25 cellular contexts compared by ENCODE assay signal in the genomic region with DNA sequence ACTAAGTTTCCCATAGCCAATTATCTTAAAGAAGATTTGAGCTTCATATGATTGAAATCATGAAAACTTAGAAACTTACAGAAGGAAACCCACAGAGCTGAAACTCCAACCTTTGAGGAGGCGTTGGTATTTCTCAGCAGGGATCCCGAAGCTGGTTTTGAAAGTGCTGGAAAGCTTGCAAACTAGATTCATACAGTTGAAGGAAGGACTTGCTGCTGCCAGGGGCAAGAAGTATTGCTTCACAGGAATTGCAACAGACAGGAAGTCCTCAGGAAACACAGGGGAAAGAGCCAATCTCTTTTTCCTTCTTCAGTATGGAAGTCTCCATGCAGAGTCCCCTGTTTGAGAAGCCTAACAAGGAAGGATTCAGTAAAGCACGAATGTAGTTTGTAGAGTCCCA.
A peak's percentile ranks its signal among the peaks of the same experiment; 100 is the strongest.
DNase-seq lines count a peak whose midpoint lies in the region; ATAC-seq and TF ChIP-seq lines count a peak whose summit lies in the region.
"Had no signal": no experiment of that assay in that cellular context is flagged by ENCODE, and none has a peak within 500 bp of the region (broad histone marks: within the 10 kb centered on the region; RNA-seq: fewer than 3 reads in every experiment).

No MANE protein-coding gene starts in this region.

- DNase-seq in AG10803 (ENCODE audit: low read depth) (peak; percentile 54), adipocyte (ENCODE audit: low read depth) (peak; percentile 27), foreskin fibroblast (peak; percentile 15 to 52), GM19238 (ENCODE audit: insufficient read length, low spot score) (no peak), NCI-H187 (lab: John Stamatoyannopoulos, UW) (no peak), NCI-H2171 treated with DMSO at 0.1 percent for 48 hours (lab: John Stamatoyannopoulos, UW) (no peak)
- DNase-seq: activated CD4-positive, alpha-beta T cell treated with anti-CD3 and anti-CD28 coated beads, Interleukin-2, amount 50 U/mL, for 1 hour; activated naive CD8-positive, alpha-beta T cell treated with anti-CD3 and anti-CD28 coated beads, Interleukin-2, amount 10 ng/mL, durations not matched to agents 7 days and 5 days; body of pancreas; CD8-positive, alpha-beta T cell; DMS53; left cardiac atrium; naive thymus-derived CD8-positive, alpha-beta T cell; NCI-H146; NCI-H774; ovary; right cardiac atrium; SJCRH30; T-helper 17 cell had no signal

- ATAC-seq in GM18907 (IDR thresholded peaks at IDR 0.05; ENCODE audit: unreplicated experiment), result no peak
- ATAC-seq: activated T-helper 17 cell treated with anti-CD3 and anti-CD28 coated beads, Interleukin-2, amount 50 U/mL, for 72 hours; body of pancreas; CD8-positive, alpha-beta T cell; naive thymus-derived CD8-positive, alpha-beta T cell; Panc1; right cardiac atrium; T-helper 17 cell had no signal

- no peaks in the 10 kb centered on the region for H3K9me3 ChIP-seq in adipocyte (ENCODE audit: control insufficient read depth, low read length)
- H3K9me3 ChIP-seq: body of pancreas, ovary, suprapubic skin, vagina had no signal

- TF ChIP-seq CTCF in AG10803 (conservative IDR thresholded peaks at IDR 0.05; ENCODE audit: low read length), result no peak
- no peak for TF ChIP-seq CTCF in foreskin fibroblast (IDR thresholded peaks at IDR 0.05; ENCODE audit: low read depth, low read length)

- TF ChIP-seq RAD21 in Ishikawa (IDR thresholded peaks at IDR 0.05; ENCODE audit: low read depth), result no peak

- H3K36me3 ChIP-seq in adipocyte (ENCODE audit: control insufficient read depth, insufficient read depth, low read length, severe bottlenecking), result no peaks in the 10 kb centered on the region
- H3K36me3 ChIP-seq: ovary, SJCRH30, suprapubic skin, vagina had no signal

- TF ChIP-seq EP300 in Ishikawa (IDR thresholded peaks at IDR 0.05; ENCODE audit: borderline replicate concordance), result no peak

- H3K27me3 ChIP-seq in adipocyte (replicated peaks; ENCODE audit: control insufficient read depth, insufficient read depth, low read length), result no peaks in the 10 kb centered on the region
- H3K27me3 ChIP-seq: body of pancreas, ovary, SJCRH30, suprapubic skin, vagina had no signal

- peaks cover 6% of the 10 kb centered on the region for H3K4me1 ChIP-seq in adipocyte (ENCODE audit: control insufficient read depth, insufficient read depth, low read length)
- H3K4me1 ChIP-seq: body of pancreas, suprapubic skin, vagina had no signal

- H3K4me3 ChIP-seq in AG10803 (ENCODE audit: low read length) (no peak overlapping the region), adipocyte (ENCODE audit: low read length) (no peak overlapping the region), foreskin fibroblast (ENCODE audit: low read depth in 1 of 2, low read length in 2 of 2) (no peak overlapping the region)
- H3K4me3 ChIP-seq: body of pancreas, ovary, SJCRH30, suprapubic skin, vagina had no signal

- no peak overlapping the region for H3K9ac ChIP-seq in adipocyte (ENCODE audit: low read length)

TF ChIP-seq in Ishikawa, 13 proteins besides CTCF, POLR2A, EP300 and RAD21:
- TF ChIP-seq CEBPB (IDR thresholded peaks at IDR 0.05), result peak; percentile 54; the same call in 1 of the 2 replicates
- no peak for TF ChIP-seq YY1 (IDR thresholded peaks at IDR 0.05; ENCODE audit: low read depth)

Comparison
In these comparisons a context has a peak if more than half of its experiments do, and no peak if none do; other contexts are left out.
1. DNase-seq: peak in AG10803 (single experiment), adipocyte (single experiment) and foreskin fibroblast (2 of 2); none in GM19238 (single experiment), NCI-H187 (0 of 2) and NCI-H2171 treated with DMSO at 0.1 percent for 48 hours (single experiment).